Comparison of ENCODE assay signal across 8 cellular contexts in genomic region chr10:131899695-131900349, GRCh38. TPM values are rescaled to one million over a fixed set of nuclear protein-coding genes. Genes with fewer than 3 reads are reported as not detected.
A peak's percentile ranks its signal among the peaks of the same experiment; 100 is the strongest.
DNase-seq lines count a peak whose midpoint lies in the region; ATAC-seq, FAIRE-seq and TF ChIP-seq lines count a peak whose summit lies in the region.

No MANE protein-coding gene starts in this region.

- H3K4me3 ChIP-seq in heart right ventricle (peak overlapping the region; percentile 75 to 99 (median 90)), WERI-Rb-1 (ENCODE audit: low read depth, low read length) (peak overlapping the region; percentile 57), left ventricle myocardium inferior (peak overlapping the region; percentile 92), small intestine (ENCODE audit: low read depth in 1 of 2, low read length in 2 of 2) (peak overlapping the region; percentile 87 to 97)

- H3K27ac ChIP-seq in heart right ventricle (peak overlapping the region in 9 of 10 donors; percentile 94 to 98 (median 96)), WERI-Rb-1 (peak overlapping the region; percentile 92), left ventricle myocardium inferior (replicated peaks) (peak overlapping the region; percentile 98), small intestine (ENCODE audit: low read depth in 1 of 2, low read length in 1 of 2) (peak overlapping the region in 1 of 2 donors; percentile 89)

- no peak for FAIRE-seq in small intestine (lab: Jason Lieb, UNC)

- DNase-seq in heart right ventricle (peak in 1 of 2 donors; percentile 14), Right ventricle myocardium inferior (ENCODE audit: missing footprints) (no peak), WERI-Rb-1 (peak; percentile 40), left ventricle myocardium inferior (no peak), small intestine (no peak), NCI-H510A treated with DMSO at 0.1 percent for 48 hours (lab: John Stamatoyannopoulos, UW) (no peak)
- no peak for DNase-seq in effector CD8-positive, alpha-beta T cell (lab: John Stamatoyannopoulos, UW)

- intact Hi-C loops in heart right ventricle (cut with DNase I) (loop anchor here in 7 of 10 donors (5.0 to 10.0 kb wide), 6 partner anchors 37 to 245 kb away; partner anchors contain the start of gene BNIP3 (in 2 of the 7)), Right ventricle myocardium inferior (cut with DNase I) (loop anchor here (5.0 kb wide), 2 partner anchors 42 to 82 kb away; partner anchors contain the start of gene BNIP3), left ventricle myocardium inferior (cut with micrococcal nuclease) (loop anchor here (10.0 kb wide), 1 partner anchor 75 kb away; no protein-coding TSS in a partner anchor)

- WGBS in heart right ventricle, 2 donors = 24 to 25% methylated on average over 24 of the region's 24 CpGs
- WGBS in small intestine, 3 donors = 9 to 18% (median 11%) methylated on average over 24 of the region's 24 CpGs

- no peak for TF ChIP-seq CTCF in heart right ventricle (IDR thresholded peaks at IDR 0.05)
- no peak for TF ChIP-seq CTCF in WERI-Rb-1 (IDR thresholded peaks at IDR 0.05; ENCODE audit: low read depth, low read length)
- peak; percentile 8 for TF ChIP-seq CTCF in left ventricle myocardium inferior (IDR thresholded peaks at IDR 0.05; ENCODE audit: borderline replicate concordance)

- H3K9me3 ChIP-seq in heart right ventricle (no peaks in the 10 kb centered on the region), WERI-Rb-1 (ENCODE audit: severe bottlenecking) (no peaks in the 10 kb centered on the region), left ventricle myocardium inferior (replicated peaks) (no peaks in the 10 kb centered on the region), small intestine (ENCODE audit: control insufficient read depth, low read depth) (no peaks in the 10 kb centered on the region)

- peaks cover 0 to 27% (median 21%) of the 10 kb centered on the region in 7 donors for H3K27me3 ChIP-seq in heart right ventricle
- peaks cover 53% of the 10 kb centered on the region for H3K27me3 ChIP-seq in WERI-Rb-1 (ENCODE audit: insufficient read depth, low read depth, severe bottlenecking)
- H3K27me3 ChIP-seq in left ventricle myocardium inferior (ENCODE audit: low read depth) = peaks cover 24% of the 10 kb centered on the region
- no peaks in the 10 kb centered on the region for H3K27me3 ChIP-seq in small intestine (ENCODE audit: control insufficient read depth in 2 of 2, insufficient read depth in 2 of 2, low read length in 2 of 2)

- H3K36me3 ChIP-seq in heart right ventricle = no peaks in the 10 kb centered on the region
- H3K36me3 ChIP-seq in WERI-Rb-1 = peaks cover 3% of the 10 kb centered on the region
- no peaks in the 10 kb centered on the region for H3K36me3 ChIP-seq in left ventricle myocardium inferior
- H3K36me3 ChIP-seq in small intestine (ENCODE audit: control insufficient read depth in 2 of 2, insufficient read depth in 2 of 2, low read length in 2 of 2) = no peaks in the 10 kb centered on the region

- ATAC-seq in heart right ventricle = peak in 2 of 8 donors; percentile 2 to 6
- no peak for ATAC-seq in Right ventricle myocardium inferior
- ATAC-seq in HG02798 (IDR thresholded peaks at IDR 0.05; ENCODE audit: poor library complexity, unreplicated experiment) = no peak

- H3K4me1 ChIP-seq in heart right ventricle = peaks cover 10 to 41% (median 35%) of the 10 kb centered on the region in 9 donors
- peaks cover 50% of the 10 kb centered on the region for H3K4me1 ChIP-seq in left ventricle myocardium inferior
- H3K4me1 ChIP-seq in small intestine (ENCODE audit: control insufficient read depth in 2 of 2, insufficient read depth in 1 of 2, low read depth in 1 of 2, low read length in 1 of 2) = peaks cover 3 to 18% of the 10 kb centered on the region in 2 donors

RNA-seq across cellular contexts. Expression of gene PPP2R2D, which starts 1.0 kb away (rescaled TPM):
- total RNA-seq in heart right ventricle (10 to 100 TPM; 26.8 to 46.5 (median 35.1) TPM), Right ventricle myocardium inferior (36.6 TPM), left ventricle myocardium inferior (38.2 TPM)
- polyA plus RNA-seq in heart right ventricle (10 to 100 TPM; 32.5 to 45.9 TPM), small intestine (10 to 100 TPM; 15.5 to 28.6 (median 17.8) TPM)
